ENCODE assay signal across 8 cellular contexts in the genomic region with DNA sequence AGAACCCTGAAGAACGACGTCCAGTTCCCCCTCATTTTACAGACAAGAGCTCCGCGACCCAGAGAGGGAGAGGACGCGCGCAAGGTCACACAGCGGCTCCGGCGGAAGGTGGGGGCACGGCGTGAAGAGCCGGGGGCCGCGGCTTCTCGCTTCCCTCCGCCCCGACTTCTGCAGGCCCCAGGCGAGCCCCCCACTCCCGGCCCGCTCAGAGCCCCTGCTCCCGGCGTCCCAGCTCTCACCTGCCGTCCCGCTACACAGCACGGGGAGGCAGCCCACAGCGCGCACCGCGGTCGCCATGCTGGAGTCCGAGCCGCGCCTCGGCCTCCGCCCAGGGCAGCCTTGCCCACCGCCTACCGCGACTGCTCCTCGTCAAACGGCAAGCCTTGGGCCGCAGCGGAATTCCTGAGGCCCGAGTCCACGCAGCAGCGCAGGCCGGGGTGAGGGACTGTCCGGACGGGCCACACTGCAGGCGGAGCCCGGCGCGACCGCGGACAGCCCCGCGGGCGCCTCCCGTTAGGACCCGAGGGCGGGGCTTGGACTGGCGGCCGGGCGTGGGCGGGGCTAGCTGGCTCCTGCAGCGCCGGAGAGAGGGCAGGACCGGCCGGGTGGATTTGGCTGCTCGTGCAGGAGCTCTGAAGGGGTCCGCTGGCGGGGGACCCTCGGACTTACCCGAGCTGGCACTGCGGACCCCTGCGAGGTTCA. TPM values are rescaled to one million over a fixed set of nuclear protein-coding genes. Genes with fewer than 3 reads are reported as not detected.
DNase-seq lines count a peak whose midpoint lies in the region; ATAC-seq and TF ChIP-seq lines count a peak whose summit lies in the region.

A gene (minus strand): TSS at position 314 of the 702 bp plus-strand sequence. CDS start 17 bp downstream, at position 297.

- peak; percentile 75 for DNase-seq in DMS79 treated with DMSO at 0.1 percent for 48 hours (lab: John Stamatoyannopoulos, UW)
- peak; percentile 88 for DNase-seq in RPMI8226
- peak; percentile 68 to 74 for DNase-seq in activated T-helper 1 cell treated with anti-CD3 and anti-CD28 coated beads, Interleukin-2, amount 50 U/mL, for 16 hours (ENCODE audit: low read depth in 1 of 2, low spot score in 1 of 2)
- peak; percentile 48 for DNase-seq in fibroblast of mammary gland (ENCODE audit: low read depth)
- DNase-seq in natural killer cell treated with Interleukin-12 subunit alpha and Interleukin-12 subunit beta and Interleukin-15 and Interleukin-18, amount 100 ng/mL, for 72 hours (ENCODE audit: low spot score), result peak; percentile 90
- DNase-seq in stimulated activated naive CD8-positive, alpha-beta T cell treated with anti-CD3 and anti-CD28 coated beads, Interleukin-15, Interleukin-2, amounts not matched to agents 100 U/mL and 50 U/mL, for 24 hours, result peak; percentile 97

- TF ChIP-seq RAD21 in Ishikawa (IDR thresholded peaks at IDR 0.05; ENCODE audit: low read depth), result no peak

- H3K27me3 Mint-ChIP-seq in natural killer cell treated with Interleukin-12 subunit alpha and Interleukin-12 subunit beta and Interleukin-15 and Interleukin-18, amount 100 ng/mL, for 72 hours, result no peaks in the 10 kb centered on the region

- peaks cover 24% of the 10 kb centered on the region for H3K36me3 Mint-ChIP-seq in natural killer cell treated with Interleukin-12 subunit alpha and Interleukin-12 subunit beta and Interleukin-15 and Interleukin-18, amount 100 ng/mL, for 72 hours

- H3K27ac Mint-ChIP-seq in natural killer cell treated with Interleukin-12 subunit alpha and Interleukin-12 subunit beta and Interleukin-15 and Interleukin-18, amount 100 ng/mL, for 72 hours, result peak within 1 kb of the TSS; percentile 84 to 92

- H3K4me3 ChIP-seq in fibroblast of mammary gland (ENCODE audit: control insufficient read depth, low read depth, low read length), result peak within 1 kb of the TSS; percentile 98

- peaks cover 42 to 44% of the 10 kb centered on the region in 2 donors for H3K4me1 Mint-ChIP-seq in natural killer cell treated with Interleukin-12 subunit alpha and Interleukin-12 subunit beta and Interleukin-15 and Interleukin-18, amount 100 ng/mL, for 72 hours (ENCODE audit: low read depth in 2 of 2)

- peak; percentile 25; the same call in 1 of the 2 replicates for TF ChIP-seq EP300 in Ishikawa (IDR thresholded peaks at IDR 0.05; ENCODE audit: borderline replicate concordance)

- peak; percentile 92 for ATAC-seq in GM21576 (IDR thresholded peaks at IDR 0.05; ENCODE audit: unreplicated experiment)
- ATAC-seq in natural killer cell treated with Interleukin-12 subunit alpha and Interleukin-12 subunit beta and Interleukin-15 and Interleukin-18, amount 100 ng/mL, for 72 hours, result peak; percentile 98 to 99
- ATAC-seq in stimulated activated naive CD8-positive, alpha-beta T cell treated with anti-CD3 and anti-CD28 coated beads, Interleukin-15, Interleukin-2, amounts not matched to agents 100 U/mL and 50 U/mL, for 24 hours, result peak; percentile 95

- peak within 1 kb of the TSS; percentile 96 for H3K4me3 Mint-ChIP-seq in natural killer cell treated with Interleukin-12 subunit alpha and Interleukin-12 subunit beta and Interleukin-15 and Interleukin-18, amount 100 ng/mL, for 72 hours

- H3K9me3 Mint-ChIP-seq in natural killer cell treated with Interleukin-12 subunit alpha and Interleukin-12 subunit beta and Interleukin-15 and Interleukin-18, amount 100 ng/mL, for 72 hours, result no peaks in the 10 kb centered on the region

- no peak for TF ChIP-seq CTCF in fibroblast of mammary gland (conservative IDR thresholded peaks at IDR 0.05; ENCODE audit: control insufficient read depth, insufficient read depth, low read depth, low read length)

TF ChIP-seq in Ishikawa, 13 proteins besides CTCF, POLR2A, EP300 and RAD21:
- TF ChIP-seq, protein P1, sequence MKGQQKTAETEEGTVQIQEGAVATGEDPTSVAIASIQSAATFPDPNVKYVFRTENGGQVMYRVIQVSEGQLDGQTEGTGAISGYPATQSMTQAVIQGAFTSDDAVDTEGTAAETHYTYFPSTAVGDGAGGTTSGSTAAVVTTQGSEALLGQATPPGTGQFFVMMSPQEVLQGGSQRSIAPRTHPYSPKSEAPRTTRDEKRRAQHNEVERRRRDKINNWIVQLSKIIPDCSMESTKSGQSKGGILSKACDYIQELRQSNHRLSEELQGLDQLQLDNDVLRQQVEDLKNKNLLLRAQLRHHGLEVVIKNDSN (IDR thresholded peaks at IDR 0.05), result no peak
- TF ChIP-seq TEAD4 (IDR thresholded peaks at IDR 0.05), result peak; percentile 38; the same call in 1 of the 2 replicates
- TF ChIP-seq CREB1 (IDR thresholded peaks at IDR 0.05; ENCODE audit: low read depth), result no peak
- TF ChIP-seq NFIC (IDR thresholded peaks at IDR 0.05), result no peak; the same call in 1 of the 2 replicates
- peak; percentile 95 for TF ChIP-seq TAF1 (IDR thresholded peaks at IDR 0.05; ENCODE audit: low read depth)
- TF ChIP-seq EGR1 (IDR thresholded peaks at IDR 0.05), result no peak; the same call in 1 of the 2 replicates
- TF ChIP-seq, protein P2, sequence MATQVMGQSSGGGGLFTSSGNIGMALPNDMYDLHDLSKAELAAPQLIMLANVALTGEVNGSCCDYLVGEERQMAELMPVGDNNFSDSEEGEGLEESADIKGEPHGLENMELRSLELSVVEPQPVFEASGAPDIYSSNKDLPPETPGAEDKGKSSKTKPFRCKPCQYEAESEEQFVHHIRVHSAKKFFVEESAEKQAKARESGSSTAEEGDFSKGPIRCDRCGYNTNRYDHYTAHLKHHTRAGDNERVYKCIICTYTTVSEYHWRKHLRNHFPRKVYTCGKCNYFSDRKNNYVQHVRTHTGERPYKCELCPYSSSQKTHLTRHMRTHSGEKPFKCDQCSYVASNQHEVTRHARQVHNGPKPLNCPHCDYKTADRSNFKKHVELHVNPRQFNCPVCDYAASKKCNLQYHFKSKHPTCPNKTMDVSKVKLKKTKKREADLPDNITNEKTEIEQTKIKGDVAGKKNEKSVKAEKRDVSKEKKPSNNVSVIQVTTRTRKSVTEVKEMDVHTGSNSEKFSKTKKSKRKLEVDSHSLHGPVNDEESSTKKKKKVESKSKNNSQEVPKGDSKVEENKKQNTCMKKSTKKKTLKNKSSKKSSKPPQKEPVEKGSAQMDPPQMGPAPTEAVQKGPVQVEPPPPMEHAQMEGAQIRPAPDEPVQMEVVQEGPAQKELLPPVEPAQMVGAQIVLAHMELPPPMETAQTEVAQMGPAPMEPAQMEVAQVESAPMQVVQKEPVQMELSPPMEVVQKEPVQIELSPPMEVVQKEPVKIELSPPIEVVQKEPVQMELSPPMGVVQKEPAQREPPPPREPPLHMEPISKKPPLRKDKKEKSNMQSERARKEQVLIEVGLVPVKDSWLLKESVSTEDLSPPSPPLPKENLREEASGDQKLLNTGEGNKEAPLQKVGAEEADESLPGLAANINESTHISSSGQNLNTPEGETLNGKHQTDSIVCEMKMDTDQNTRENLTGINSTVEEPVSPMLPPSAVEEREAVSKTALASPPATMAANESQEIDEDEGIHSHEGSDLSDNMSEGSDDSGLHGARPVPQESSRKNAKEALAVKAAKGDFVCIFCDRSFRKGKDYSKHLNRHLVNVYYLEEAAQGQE (IDR thresholded peaks at IDR 0.05; ENCODE audit: low read depth), result no peak
- TF ChIP-seq, protein P3, sequence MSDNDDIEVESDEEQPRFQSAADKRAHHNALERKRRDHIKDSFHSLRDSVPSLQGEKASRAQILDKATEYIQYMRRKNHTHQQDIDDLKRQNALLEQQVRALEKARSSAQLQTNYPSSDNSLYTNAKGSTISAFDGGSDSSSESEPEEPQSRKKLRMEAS (IDR thresholded peaks at IDR 0.05), result peak; percentile 84
- peak; percentile 93 for TF ChIP-seq YY1 (IDR thresholded peaks at IDR 0.05; ENCODE audit: low read depth)
- TF ChIP-seq FOXM1 (IDR thresholded peaks at IDR 0.05; ENCODE audit: borderline replicate concordance, low read depth), result no peak
- no peak for TF ChIP-seq CEBPB (IDR thresholded peaks at IDR 0.05)
- TF ChIP-seq TCF12 (IDR thresholded peaks at IDR 0.05; ENCODE audit: low read depth), result peak; percentile 32; the same call in 1 of the 2 replicates
- TF ChIP-seq ZBTB7A (IDR thresholded peaks at IDR 0.05; ENCODE audit: low read depth), result peak; percentile 52

RNA-seq across cellular contexts. Expression of the gene that starts here (rescaled TPM):
- total RNA-seq in natural killer cell treated with Interleukin-12 subunit alpha and Interleukin-12 subunit beta and Interleukin-15 and Interleukin-18, amount 100 ng/mL, for 72 hours, result 10 to 100 TPM; 61.5 to 76.0 TPM

Comparison
In these comparisons a context has a peak if more than half of its experiments do, and no peak if none do; other contexts are left out.
1. Peak in every context shown above with its lines: DNase-seq, ATAC-seq and H3K4me3 ChIP-seq.